In genomic region chr9:73200694-73201432, GRCh38 we compare ENCODE assay signal across 8 cellular contexts. TPM values are rescaled to one million over a fixed set of nuclear protein-coding genes. Genes with fewer than 3 reads are reported as not detected.
A peak's percentile ranks its signal among the peaks of the same experiment; 100 is the strongest.
DNase-seq lines count a peak whose midpoint lies in the region; ATAC-seq and TF ChIP-seq lines count a peak whose summit lies in the region.

No MANE protein-coding gene starts in this region.

- 37 to 51% (median 42%) methylated on average over 9 of the region's 9 CpGs for WGBS in heart left ventricle, 4 donors
- WGBS in testis, 2 donors = 55 to 61% methylated on average over 9 of the region's 9 CpGs

- no peaks in the 10 kb centered on the region for H3K4me1 ChIP-seq in heart left ventricle
- H3K4me1 ChIP-seq in foreskin keratinocyte = no peaks in the 10 kb centered on the region
- no peaks in the 10 kb centered on the region for H3K4me1 ChIP-seq in testis

- H3K36me3 ChIP-seq in heart left ventricle (no peaks in the 10 kb centered on the region), testis (ENCODE audit: low read depth, missing control alignments) (no peaks in the 10 kb centered on the region)

- ATAC-seq in heart left ventricle (no peak), foreskin keratinocyte (peak; percentile 46)

- TF ChIP-seq POLR2A in heart left ventricle (IDR thresholded peaks at IDR 0.05) = no peak
- no peak for TF ChIP-seq POLR2A in testis (IDR thresholded peaks at IDR 0.05)

- DNase-seq in heart left ventricle (no peak), cardiac septum (ENCODE audit: low spot score) (no peak), SKM-1 treated with dmso at 0.1 percent for 144 hours (lab: John Stamatoyannopoulos, UW; ENCODE audit: unreplicated experiment) (peak; percentile 2), foreskin keratinocyte (no peak), testis (no peak), DMS79 (lab: John Stamatoyannopoulos, UW) (no peak)
- no peak for DNase-seq in stimulated activated CD4-positive, alpha-beta T cell treated with anti-CD3 and anti-CD28 coated beads, Interleukin-12 subunit alpha, Interleukin-12 subunit beta, amount 100 ng/mL, for 4 hours

- peak; percentile 27 to 63 (median 50) for TF ChIP-seq CTCF in heart left ventricle (IDR thresholded peaks at IDR 0.05)
- peak; percentile 53 for TF ChIP-seq CTCF in LNCAP (IDR thresholded peaks at IDR 0.05)
- TF ChIP-seq CTCF in foreskin keratinocyte (conservative IDR thresholded peaks at IDR 0.05) = peak; percentile 70
- TF ChIP-seq CTCF in testis (IDR thresholded peaks at IDR 0.05) = peak in 2 of 3 experiments; percentile 23 to 69

- no peak overlapping the region for H3K27ac ChIP-seq in heart left ventricle
- H3K27ac ChIP-seq in foreskin keratinocyte = no peak overlapping the region
- H3K27ac ChIP-seq in testis = no peak overlapping the region

- peaks cover 0 to 19% (median 0%) of the 10 kb centered on the region in 9 donors for H3K27me3 ChIP-seq in heart left ventricle
- H3K27me3 ChIP-seq in foreskin keratinocyte = peaks cover 4% of the 10 kb centered on the region
- H3K27me3 ChIP-seq in testis = no peaks in the 10 kb centered on the region

- H3K4me3 ChIP-seq in heart left ventricle (no peak overlapping the region), testis (no peak overlapping the region)

- intact Hi-C loops in heart left ventricle (cut with DNase I) = loop anchor here in 8 of 10 donors (5.0 to 10.0 kb wide), 5 partner anchors 364 to 1544 kb away; no protein-coding TSS in a partner anchor
- intact Hi-C loops in cardiac septum (cut with DNase I) = loop anchor here (10.0 kb wide), 2 partner anchors 364 to 1544 kb away; no protein-coding TSS in a partner anchor
- intact Hi-C loops in testis (cut with DNase I; ENCODE audit: low total_unique reads) = no loop called here

- H3K9me3 ChIP-seq in heart left ventricle (no peaks in the 10 kb centered on the region), testis (no peaks in the 10 kb centered on the region)

RNA-seq across cellular contexts. Expression of gene ANXA1, which starts 49.2 kb away (rescaled TPM):
- total RNA-seq in heart left ventricle (100 to 1,000 TPM in 3 of 9 donors, 10 to 100 TPM in 6; 29.4 to 139 (median 51.1) TPM), cardiac septum (42.7 TPM), foreskin keratinocyte (880 and 908 TPM in 2 replicates), testis (10 to 100 TPM; 12.1 to 13.4 TPM)
- polyA plus RNA-seq in heart left ventricle (10 to 100 TPM; 52.7 to 89.9 TPM), foreskin keratinocyte (712 and 776 TPM in 2 replicates), testis (ENCODE audit: insufficient read depth, low read depth, low replicate concordance) (49.6 TPM)
